In genomic region chr17:15981208-15981607, GRCh38 we compare ENCODE assay signal across 9 cellular contexts. TPM values are rescaled to one million over a fixed set of nuclear protein-coding genes. Genes with fewer than 3 reads are reported as not detected.
DNase-seq lines count a peak whose midpoint lies in the region; ATAC-seq lines count a peak whose summit lies in the region.
"Had no signal": no experiment of that assay in that cellular context is flagged by ENCODE, and none has a peak within 500 bp of the region (broad histone marks: within the 10 kb centered on the region; RNA-seq: fewer than 3 reads in every experiment).

No MANE protein-coding gene starts in this region.

- H3K36me3 Mint-ChIP-seq in memory B cell: peaks cover 39% of the 10 kb centered on the region

- peaks cover 0 to 7% of the 10 kb centered on the region in 2 experiments for H3K4me1 ChIP-seq in trophoblast cell (ENCODE audit: control insufficient read depth in 1 of 2, insufficient read depth in 2 of 2, low read length in 2 of 2)

- H3K27ac Mint-ChIP-seq in memory B cell: peak overlapping the region; percentile 63

- H2BK5ac ChIP-seq in trophoblast cell (ENCODE audit: low read depth, low read length, poor library complexity): no peak overlapping the region

- H3K4me1 Mint-ChIP-seq in memory B cell: peaks cover 10% of the 10 kb centered on the region

- no peak overlapping the region for H3K14ac ChIP-seq in trophoblast cell (ENCODE audit: low read length)

- H3K4me3 ChIP-seq in trophoblast cell (ENCODE audit: low read depth, low read length): no peak overlapping the region
- H3K4me3 ChIP-seq: GM23248 had no signal

- H4K12ac ChIP-seq in trophoblast cell (ENCODE audit: low read depth, low read length): no peak overlapping the region

- H3K23ac ChIP-seq in trophoblast cell (ENCODE audit: low read length): no peak overlapping the region

- H3K27me3 ChIP-seq in trophoblast cell (ENCODE audit: insufficient read depth, low read length): no peaks in the 10 kb centered on the region

- H3K4ac ChIP-seq in trophoblast cell (ENCODE audit: low read depth, low read length): no peak overlapping the region

- no peak overlapping the region for H2BK12ac ChIP-seq in trophoblast cell (ENCODE audit: low read length)

- H3K36me3 ChIP-seq in trophoblast cell (ENCODE audit: control insufficient read depth in 1 of 2, insufficient read depth in 2 of 2, low read length in 2 of 2): peaks cover 11 to 20% of the 10 kb centered on the region in 2 experiments

- peak; percentile 36 to 66 for DNase-seq in NOMO-1 (lab: John Stamatoyannopoulos, UW; ENCODE audit: unreplicated experiment in 2 of 2)
- DNase-seq in memory B cell (ENCODE audit: low spot score in 2 of 2): no peak
- DNase-seq in AG08395 (ENCODE audit: low spot score): no peak
- DNase-seq in NCI-H774 (lab: John Stamatoyannopoulos, UW): no peak
- no peak for DNase-seq in trophoblast cell
- DNase-seq in NCI-H2196 treated with DMSO at 0.1 percent for 48 hours (lab: John Stamatoyannopoulos, UW; ENCODE audit: unreplicated experiment): no peak

- H3K79me1 ChIP-seq in trophoblast cell (ENCODE audit: low read length): no peaks in the 10 kb centered on the region

- H3K9ac ChIP-seq in trophoblast cell (ENCODE audit: low read length): no peak overlapping the region
- H3K9ac ChIP-seq: GM23248 had no signal

- H3K4me2 ChIP-seq in trophoblast cell (ENCODE audit: low read length): no peak overlapping the region

- H3K9me3 Mint-ChIP-seq in memory B cell: no peaks in the 10 kb centered on the region

- H3K27me3 Mint-ChIP-seq in memory B cell: no peaks in the 10 kb centered on the region

- H3K79me2 ChIP-seq in trophoblast cell (ENCODE audit: control insufficient read depth, insufficient read depth, low read length, poor library complexity): no peaks in the 10 kb centered on the region

- H3K27ac ChIP-seq in trophoblast cell (ENCODE audit: low read depth, low read length): no peak overlapping the region
- H3K27ac ChIP-seq: GM23248 had no signal

- no peak overlapping the region for H4K91ac ChIP-seq in trophoblast cell (ENCODE audit: low read depth, low read length)

- no peak overlapping the region for H2AFZ ChIP-seq in trophoblast cell (ENCODE audit: insufficient read depth, low read length, poor library complexity)
- H2AFZ ChIP-seq: GM23248 had no signal

- no peak overlapping the region for H2BK120ac ChIP-seq in trophoblast cell (ENCODE audit: insufficient read depth, low read length, poor library complexity)

- no CpG with 5 or more reads among the region's 2 CpGs for WGBS in trophoblast cell (ENCODE audit: extremely low coverage, insufficient coverage, insufficient read length)

- H4K8ac ChIP-seq in trophoblast cell (ENCODE audit: low read depth, low read length): no peak overlapping the region

- no peak overlapping the region for H3K4me3 Mint-ChIP-seq in memory B cell

- H3K18ac ChIP-seq in trophoblast cell (ENCODE audit: low read length): no peak overlapping the region

- H2AK5ac ChIP-seq in trophoblast cell (ENCODE audit: low read length): no peak overlapping the region

- no peaks in the 10 kb centered on the region for H3K9me3 ChIP-seq in trophoblast cell (ENCODE audit: insufficient read depth, low read depth, low read length)

- peak; percentile 61 for ATAC-seq in GM18517 (IDR thresholded peaks at IDR 0.05; ENCODE audit: unreplicated experiment)
- ATAC-seq in GM21825 (IDR thresholded peaks at IDR 0.05; ENCODE audit: unreplicated experiment): peak; percentile 76
- ATAC-seq in memory B cell (ENCODE audit: low read depth): peak; percentile 62

RNA-seq across cellular contexts. Expression of gene ZSWIM7, which starts 18.3 kb away (rescaled TPM):
- 23.5 and 25.5 TPM in 2 replicates for polyA plus RNA-seq in trophoblast cell (2013)

RNA-seq across cellular contexts. Expression of gene TTC19, which starts 18.4 kb away (rescaled TPM):
- polyA plus RNA-seq in trophoblast cell (2013): 17.6 and 18.4 TPM in 2 replicates

RNA-seq across cellular contexts. Expression of gene ADORA2B, which starts 36.3 kb away (rescaled TPM):
- polyA plus RNA-seq in trophoblast cell (2013): 6.4 and 6.6 TPM in 2 replicates

Comparison
In these comparisons a context has a peak if more than half of its experiments do, and no peak if none do; other contexts are left out.
1. DNase-seq: peak in NOMO-1 (2 of 2); none in memory B cell (0 of 2), AG08395 (single experiment), NCI-H774 (single experiment), trophoblast cell (0 of 2) and NCI-H2196 treated with DMSO at 0.1 percent for 48 hours (single experiment).
2. Peak in every context shown above with its lines, with median percentiles within 50 percentile points of each other: ATAC-seq.